In genomic region chr3:43373588-43373935, GRCh38 we compare ENCODE assay signal across 24 cellular contexts.
A peak's percentile ranks its signal among the peaks of the same experiment; 100 is the strongest.
DNase-seq lines count a peak whose midpoint lies in the region; ATAC-seq, FAIRE-seq and TF ChIP-seq lines count a peak whose summit lies in the region.
"Had no signal": no experiment of that assay in that cellular context is flagged by ENCODE, and none has a peak within 500 bp of the region (broad histone marks: within the 10 kb centered on the region; RNA-seq: fewer than 3 reads in every experiment).

No MANE protein-coding gene starts in this region.

- DNase-seq in HT1080 (ENCODE audit: low read depth) (peak; percentile 61), K562 (ENCODE audit: extremely low read depth in 1 of 4, low spot score in 3 of 4) (no peak), renal cortical epithelial cell (ENCODE audit: low read depth) (peak; percentile 36), islet precursor cell (no peak)
- no peak for DNase-seq in activated CD8-positive, alpha-beta T cell treated with anti-CD3 and anti-CD28 coated beads, Interleukin-2, amount 10 ng/mL, durations not matched to agents 7 days and 5 days
- DNase-seq: activated CD4-positive, alpha-beta T cell treated with anti-CD3 and anti-CD28 coated beads, Interleukin-2, amount 10 ng/mL, durations not matched to agents 24 days and 14 days; activated CD8-positive, alpha-beta memory T cell treated with anti-CD3 and anti-CD28 coated beads, Interleukin-2, amount 10 ng/mL, durations not matched to agents 7 days and 5 days; activated naive CD4-positive, alpha-beta T cell treated with anti-CD3 and anti-CD28 coated beads, Interleukin-2, amount 50 U/mL, for 16 hours; amygdala; CD4-positive, alpha-beta T cell; foreskin keratinocyte; Karpas-422; NCI-H524; stimulated activated CD4-positive, alpha-beta T cell treated with anti-CD3 and anti-CD28 coated beads, Interleukin-1b, Interleukin-23, amount 100 ng/mL, for 48 hours; upper lobe of left lung had no signal

- H3K27me3 ChIP-seq in K562 (ENCODE audit: control insufficient read depth in 2 of 2, insufficient read depth in 2 of 2, low read length in 2 of 2), result no peaks in the 10 kb centered on the region
- H3K27me3 ChIP-seq in iPS-20b (ENCODE audit: insufficient read depth, low read length), result no peaks in the 10 kb centered on the region
- H3K27me3 ChIP-seq: foreskin keratinocyte, neural progenitor cell, SJSA1, upper lobe of left lung had no signal

- H3K27me3 Mint-ChIP-seq in activated CD8-positive, alpha-beta T cell treated with anti-CD3 and anti-CD28 coated beads, Interleukin-2, amount 10 ng/mL, durations not matched to agents 7 days and 5 days (ENCODE audit: low read depth), result no peaks in the 10 kb centered on the region
- H3K27me3 Mint-ChIP-seq: activated CD4-positive, alpha-beta T cell treated with anti-CD3 and anti-CD28 coated beads, Interleukin-2, amount 10 ng/mL, durations not matched to agents 24 days and 14 days; activated CD8-positive, alpha-beta memory T cell treated with anti-CD3 and anti-CD28 coated beads, Interleukin-2, amount 10 ng/mL, durations not matched to agents 7 days and 5 days; CD4-positive, alpha-beta T cell had no signal

- H2AFZ ChIP-seq in K562 (ENCODE audit: low read depth, low read length), result no peak overlapping the region
- H2AFZ ChIP-seq: neural progenitor cell had no signal

- H3K4me1 Mint-ChIP-seq in activated CD8-positive, alpha-beta T cell treated with anti-CD3 and anti-CD28 coated beads, Interleukin-2, amount 10 ng/mL, durations not matched to agents 7 days and 5 days (ENCODE audit: low read depth), result peaks cover 18% of the 10 kb centered on the region

- no peaks in the 10 kb centered on the region for H3K36me3 ChIP-seq in K562 (ENCODE audit: control insufficient read depth, insufficient read depth, low read length)
- no peaks in the 10 kb centered on the region for H3K36me3 ChIP-seq in iPS-20b (ENCODE audit: insufficient read depth, low read depth, low read length)
- H3K36me3 ChIP-seq: neural progenitor cell, prostate gland, SJSA1, upper lobe of left lung had no signal

- POLR2A ChIA-PET in K562 (lab: Yijun Ruan, JAX), result interaction anchor here (0.6 to 1.5 kb wide), 3 partner anchors 12 to 48 kb away, joined by 3 to 5 read pairs (median 3); no protein-coding TSS in a partner anchor
- POLR2A ChIA-PET in activated CD8-positive, alpha-beta T cell treated with anti-CD3 and anti-CD28 coated beads, Interleukin-2, amount 10 ng/mL, durations not matched to agents 7 days and 5 days (lab: Charles Lee), result interaction anchor here (1.1 kb wide), 1 partner anchor 17 kb away, joined by 3 read pairs; no protein-coding TSS in a partner anchor

- H3K79me2 ChIP-seq in K562 (ENCODE audit: control insufficient read depth, insufficient read depth, low read length), result no peaks in the 10 kb centered on the region

- no TSS peak for BruUV-seq in K562 (replicated peaks; lab: Mats Ljungman, UMichigan)

- no peak for TF ChIP-seq POLR2A in K562 (conservative IDR thresholded peaks at IDR 0.05)

- TF ChIP-seq RAD21 in K562 (CRISPR knock-in tag; conservative IDR thresholded peaks at IDR 0.05 in 1 of 2, IDR thresholded peaks at IDR 0.05 in 1 of 2), result no peak

- no peak for TF ChIP-seq CTCF in K562 (IDR thresholded peaks at IDR 0.05 in 2 of 3, conservative IDR thresholded peaks at IDR 0.05 in 1 of 3; ENCODE audit: insufficient read depth in 2 of 3, low read depth in 1 of 3, low read length in 3 of 3)

- FAIRE-seq in K562 (lab: Jason Lieb, UNC), result peak; percentile 23
- FAIRE-seq: HTR-8/SVneo had no signal

- no peak overlapping the region for H3K4me3 Mint-ChIP-seq in activated CD8-positive, alpha-beta T cell treated with anti-CD3 and anti-CD28 coated beads, Interleukin-2, amount 10 ng/mL, durations not matched to agents 7 days and 5 days
- H3K4me3 Mint-ChIP-seq: activated CD4-positive, alpha-beta T cell treated with anti-CD3 and anti-CD28 coated beads, Interleukin-2, amount 10 ng/mL, durations not matched to agents 24 days and 14 days; activated CD8-positive, alpha-beta memory T cell treated with anti-CD3 and anti-CD28 coated beads, Interleukin-2, amount 10 ng/mL, durations not matched to agents 7 days and 5 days; activated T-helper 1 cell treated with anti-CD3 and anti-CD28 coated beads, Interleukin-12 subunit alpha, Interleukin-12 subunit beta, Interleukin-2, Interleukin-4 antibody, amounts not matched to agents 30 ng/mL and 10 ng/mL and 1 ng/mL, durations not matched to agents 14 hours and 24 hours and 36 hours; CD4-positive, alpha-beta T cell had no signal

- H3K9ac ChIP-seq in K562 (ENCODE audit: insufficient read depth in 1 of 2, low read depth in 2 of 2, low read length in 2 of 2) (no peak overlapping the region), iPS-20b (ENCODE audit: low read depth, low read length) (peak overlapping the region; percentile 20; the same call in 1 of the 2 replicates)
- H3K9ac ChIP-seq: neural progenitor cell had no signal

- H3K27ac ChIP-seq in K562 (ENCODE audit: extremely low read depth, low read depth, low read length) (no peak overlapping the region), iPS-20b (ENCODE audit: low read length) (peak overlapping the region; percentile 22)
- H3K27ac ChIP-seq: foreskin keratinocyte, neural progenitor cell, prostate gland, SJSA1, upper lobe of left lung had no signal

- H3K4me2 ChIP-seq in K562 (ENCODE audit: insufficient read depth, low read length), result no peak overlapping the region
- H3K4me2 ChIP-seq: neural progenitor cell had no signal

- H3K9me3 Mint-ChIP-seq in activated CD8-positive, alpha-beta T cell treated with anti-CD3 and anti-CD28 coated beads, Interleukin-2, amount 10 ng/mL, durations not matched to agents 7 days and 5 days (ENCODE audit: insufficient read depth), result no peaks in the 10 kb centered on the region
- H3K9me3 Mint-ChIP-seq: activated CD4-positive, alpha-beta T cell treated with anti-CD3 and anti-CD28 coated beads, Interleukin-2, amount 10 ng/mL, durations not matched to agents 24 days and 14 days; activated T-helper 1 cell treated with anti-CD3 and anti-CD28 coated beads, Interleukin-12 subunit alpha, Interleukin-12 subunit beta, Interleukin-2, Interleukin-4 antibody, amounts not matched to agents 30 ng/mL and 10 ng/mL and 1 ng/mL, durations not matched to agents 14 hours and 24 hours and 36 hours; CD4-positive, alpha-beta T cell; neural progenitor cell had no signal

- 29% methylated on average over 3 of the region's 3 CpGs for WGBS in K562 (ENCODE audit: insufficient coverage, low coverage, missing lambda C conversion rate)

- H4K20me1 ChIP-seq in K562 (replicated peaks; ENCODE audit: control insufficient read depth, insufficient read depth, low read length), result peaks cover 9% of the 10 kb centered on the region; the same call in 1 of the 2 replicates

- no peak for TF ChIP-seq EP300 in K562 (IDR thresholded peaks at IDR 0.05; ENCODE audit: low read length)

- CTCF ChIA-PET in K562 (lab: Yijun Ruan, JAX; ENCODE audit: low intra/inter-chr PET ratio), result no interaction called here
- CTCF ChIA-PET in activated CD8-positive, alpha-beta T cell treated with anti-CD3 and anti-CD28 coated beads, Interleukin-2, amount 10 ng/mL, durations not matched to agents 7 days and 5 days (lab: Charles Lee), result interaction anchor here (1.4 kb wide), 1 partner anchor 15 kb away, joined by 4 read pairs; no protein-coding TSS in a partner anchor

- H3K4me1 ChIP-seq in K562 (replicated peaks in 1 of 2; ENCODE audit: control insufficient read depth in 2 of 2, insufficient read depth in 2 of 2, low read length in 2 of 2), result peaks cover 0 to 3% of the 10 kb centered on the region in 2 experiments; a peak in 1 of 5 replicates
- peaks cover 13% of the 10 kb centered on the region for H3K4me1 ChIP-seq in iPS-20b (ENCODE audit: insufficient read depth, low read length)
- H3K4me1 ChIP-seq: foreskin keratinocyte, prostate gland, SJSA1 had no signal

- no peaks in the 10 kb centered on the region for H3K36me3 Mint-ChIP-seq in activated CD8-positive, alpha-beta T cell treated with anti-CD3 and anti-CD28 coated beads, Interleukin-2, amount 10 ng/mL, durations not matched to agents 7 days and 5 days (ENCODE audit: low read depth)
- H3K36me3 Mint-ChIP-seq: activated CD8-positive, alpha-beta memory T cell treated with anti-CD3 and anti-CD28 coated beads, Interleukin-2, amount 10 ng/mL, durations not matched to agents 7 days and 5 days; neural progenitor cell had no signal

- intact Hi-C loops in K562 (cut with micrococcal nuclease), result no loop called here

- H3K9me3 ChIP-seq in K562 (replicated peaks; ENCODE audit: control insufficient read depth, insufficient read depth, low read depth, low read length) (no peaks in the 10 kb centered on the region), iPS-20b (ENCODE audit: insufficient read depth, low read depth, low read length) (no peaks in the 10 kb centered on the region)
- H3K9me3 ChIP-seq: prostate gland, SJSA1, upper lobe of left lung had no signal

- in situ Hi-C loops in K562 (cut with MboI), result no loop called here

- ATAC-seq in K562 (no peak), HG02588 (IDR thresholded peaks at IDR 0.05; ENCODE audit: unreplicated experiment) (no peak), GM21526 (IDR thresholded peaks at IDR 0.05; ENCODE audit: low FRiP score, unreplicated experiment) (no peak)
- ATAC-seq in activated CD8-positive, alpha-beta T cell treated with anti-CD3 and anti-CD28 coated beads, Interleukin-2, amount 10 ng/mL, durations not matched to agents 7 days and 5 days, result no peak
- ATAC-seq: activated CD8-positive, alpha-beta memory T cell treated with anti-CD3 and anti-CD28 coated beads, Interleukin-2, amount 10 ng/mL, durations not matched to agents 7 days and 5 days; foreskin keratinocyte; Panc1 had no signal

- H3K4me3 ChIP-seq in K562 (no peak overlapping the region), iPS-20b (ENCODE audit: low read length) (no peak overlapping the region)
- H3K4me3 ChIP-seq: neural progenitor cell, prostate gland, SJSA1, upper lobe of left lung had no signal

- H3K9me1 ChIP-seq in K562 (ENCODE audit: control insufficient read depth, insufficient read depth, low read length), result no peaks in the 10 kb centered on the region

- H3K27ac Mint-ChIP-seq in activated CD8-positive, alpha-beta T cell treated with anti-CD3 and anti-CD28 coated beads, Interleukin-2, amount 10 ng/mL, durations not matched to agents 7 days and 5 days, result no peak overlapping the region
- H3K27ac Mint-ChIP-seq: activated CD4-positive, alpha-beta T cell treated with anti-CD3 and anti-CD28 coated beads, Interleukin-2, amount 10 ng/mL, durations not matched to agents 24 days and 14 days; activated CD8-positive, alpha-beta memory T cell treated with anti-CD3 and anti-CD28 coated beads, Interleukin-2, amount 10 ng/mL, durations not matched to agents 7 days and 5 days; activated T-helper 1 cell treated with anti-CD3 and anti-CD28 coated beads, Interleukin-12 subunit alpha, Interleukin-12 subunit beta, Interleukin-2, Interleukin-4 antibody, amounts not matched to agents 30 ng/mL and 10 ng/mL and 1 ng/mL, durations not matched to agents 14 hours and 24 hours and 36 hours; CD4-positive, alpha-beta T cell; neural progenitor cell had no signal

TF ChIP-seq in K562, 482 proteins besides CTCF, POLR2A, EP300 and RAD21:
- no peak for TF ChIP-seq MAFG (tag; conservative IDR thresholded peaks at IDR 0.05)
- no peak for TF ChIP-seq ZNF766 (CRISPR knock-in tag; conservative IDR thresholded peaks at IDR 0.05)
- no peak for TF ChIP-seq TFAM (CRISPR knock-in tag; conservative IDR thresholded peaks at IDR 0.05)

Comparison
In these comparisons a context has a peak if more than half of its experiments do, and no peak if none do; other contexts are left out.
1. DNase-seq: peak in HT1080 (single experiment) and renal cortical epithelial cell (single experiment); none in K562 (0 of 4), islet precursor cell (single experiment) and activated CD8-positive, alpha-beta T cell treated with anti-CD3 and anti-CD28 coated beads, Interleukin-2, amount 10 ng/mL, durations not matched to agents 7 days and 5 days (single experiment).